7 cellular contexts compared by ENCODE assay signal in the genomic region with DNA sequence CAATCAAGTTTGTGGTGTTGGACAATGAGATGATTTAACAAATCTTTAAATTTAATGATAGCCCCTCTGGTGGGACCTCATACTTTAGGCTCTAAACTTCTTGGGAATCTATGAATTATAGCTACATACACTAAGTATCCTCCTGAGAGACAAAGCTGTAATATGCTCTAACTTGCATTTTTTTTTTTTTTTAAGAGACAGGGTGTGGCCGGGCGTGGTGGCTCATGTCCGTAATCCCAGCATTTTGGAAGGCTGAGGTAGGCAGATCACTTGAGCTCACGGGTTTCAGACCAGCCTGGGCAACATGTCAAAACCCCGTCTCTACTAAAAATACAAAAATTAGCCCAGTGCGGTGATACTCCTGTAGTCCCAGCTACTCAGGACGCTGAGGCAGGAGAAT.
"Had no signal": no experiment of that assay in that cellular context is flagged by ENCODE, and none has a peak within 500 bp of the region (broad histone marks: within the 10 kb centered on the region; RNA-seq: fewer than 3 reads in every experiment).

No MANE protein-coding gene starts in this region.

- H3K27ac ChIP-seq: GM23248 had no signal

- H3K4me3 ChIP-seq: GM23248, HAP-1, K562 had no signal

- ATAC-seq: HCT116, K562 had no signal

- DNase-seq: GM23248, GOT3, IMR-90, KG1 had no signal

- H3K9me3 ChIP-seq: HAP-1 had no signal

- H3K4me1 ChIP-seq: HAP-1 had no signal
